ENCODE assay signal across 25 cellular contexts in genomic region chr3:162956711-162957110, GRCh38.
"Had no signal": no experiment of that assay in that cellular context is flagged by ENCODE, and none has a peak within 500 bp of the region (broad histone marks: within the 10 kb centered on the region; RNA-seq: fewer than 3 reads in every experiment).

No MANE protein-coding gene starts in this region.

- H3K9me3 ChIP-seq: left ventricle myocardium inferior, mucosa of descending colon, pancreas, prostate gland, suprapubic skin, thoracic aorta, tibial artery, upper lobe of left lung, vagina had no signal

- H3K27me3 ChIP-seq: hepatocyte, pancreas, suprapubic skin, tibial artery, upper lobe of left lung, vagina had no signal

- H3K36me3 ChIP-seq: left ventricle myocardium inferior, pancreas, prostate gland, suprapubic skin, thoracic aorta, tibial artery, upper lobe of left lung, vagina had no signal

- H3K4me2 ChIP-seq: hepatocyte had no signal

- H2AFZ ChIP-seq: hepatocyte had no signal

- H3K4me1 ChIP-seq: left ventricle myocardium inferior, pancreas, prostate gland, suprapubic skin, tibial artery, upper lobe of left lung, vagina had no signal

- DNase-seq: islet precursor cell; left ventricle myocardium inferior; mesendoderm; midbrain; mucosa of descending colon; naive thymus-derived CD4-positive, alpha-beta T cell; nucleus accumbens; pancreas; posterior cingulate gyrus; retina; right cardiac atrium; stimulated activated CD4-positive, alpha-beta T cell treated with anti-CD3 and anti-CD28 coated beads, Interleukin-12 subunit alpha, Interleukin-12 subunit beta, amount 100 ng/mL, for 4 hours; stimulated activated CD4-positive, alpha-beta T cell treated with anti-CD3 and anti-CD28 coated beads, Interleukin-15, amount 100 ng/mL, for 24 hours; stimulated activated CD4-positive, alpha-beta T cell treated with anti-CD3 and anti-CD28 coated beads, Interleukin-2, amount 100 ng/mL, for 24 hours; stimulated activated CD4-positive, alpha-beta T cell treated with anti-CD3 and anti-CD28 coated beads, Interleukin-4, amount 100 ng/mL, for 1 hour; stimulated activated naive CD4-positive, alpha-beta T cell; tibial artery; upper lobe of left lung had no signal

- H3K4me3 ChIP-seq: hepatocyte, left ventricle myocardium inferior, lung, mucosa of descending colon, pancreas, prostate gland, skin epidermis, suprapubic skin, thoracic aorta, tibial artery, upper lobe of left lung, vagina had no signal

- H3K27ac ChIP-seq: hepatocyte, left ventricle myocardium inferior, pancreas, prostate gland, skin epidermis, suprapubic skin, thoracic aorta, tibial artery, upper lobe of left lung, vagina had no signal

- H3K79me2 ChIP-seq: hepatocyte had no signal
